8 cellular contexts compared by ENCODE assay signal in the genomic region with DNA sequence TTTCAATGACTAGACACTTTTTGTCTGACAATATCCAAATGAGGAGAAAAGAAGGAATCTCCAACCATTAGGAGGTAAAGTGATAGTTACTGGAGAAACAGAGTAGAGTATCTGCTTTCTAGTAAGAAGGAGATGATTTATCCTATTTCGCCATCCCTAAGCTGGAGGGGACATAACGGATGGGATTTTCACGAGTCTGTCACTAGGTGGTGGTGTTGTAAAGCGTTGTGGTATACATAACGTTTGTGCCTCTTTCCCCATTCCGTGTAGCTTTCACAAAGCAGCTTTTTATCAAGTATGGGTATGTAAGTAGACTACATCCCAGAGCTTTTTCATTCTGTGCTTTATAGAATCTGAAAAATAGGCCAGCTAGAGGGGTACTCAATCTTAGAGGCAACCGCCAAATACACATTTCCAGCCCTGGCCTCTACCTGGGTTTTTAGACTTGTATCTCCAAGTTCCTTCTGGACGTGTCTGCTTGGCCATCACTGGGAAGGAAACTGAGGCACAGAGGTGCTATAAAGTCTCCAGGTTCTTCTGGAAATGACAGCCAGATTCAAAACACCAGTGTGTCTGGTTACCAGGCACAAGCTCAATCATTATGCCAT. TPM values are rescaled to one million over a fixed set of nuclear protein-coding genes. Genes with fewer than 3 reads are reported as not detected.
DNase-seq lines count a peak whose midpoint lies in the region; ATAC-seq and TF ChIP-seq lines count a peak whose summit lies in the region.

No MANE protein-coding gene starts in this region.

- H3K27me3 Mint-ChIP-seq in glutamatergic neuron (ENCODE audit: unreplicated experiment) = peaks cover 2% of the 10 kb centered on the region

- H3K4me1 Mint-ChIP-seq in glutamatergic neuron (ENCODE audit: low read depth, unreplicated experiment) = peaks cover 6% of the 10 kb centered on the region

- DNase-seq in AG09309 (ENCODE audit: low read depth) (peak; percentile 81), LNCaP clone FGC (ENCODE audit: low read depth) (peak; percentile 65), OCI-M1 (lab: John Stamatoyannopoulos, UW) (peak; percentile 80), glutamatergic neuron (no peak), prostate gland (ENCODE audit: low spot score) (peak; percentile 72), cortex of kidney (lab: John Stamatoyannopoulos, UW) (no peak)
- peak; percentile 27 for DNase-seq in activated naive CD4-positive, alpha-beta T cell treated with anti-CD3 and anti-CD28 coated beads, Interleukin-2, amount 50 U/mL, for 16 hours

- H3K27ac Mint-ChIP-seq in glutamatergic neuron (ENCODE audit: unreplicated experiment) = no peak overlapping the region

- ATAC-seq in GM18517 (IDR thresholded peaks at IDR 0.05; ENCODE audit: unreplicated experiment) = peak; percentile 69

- no peaks in the 10 kb centered on the region for H3K9me3 Mint-ChIP-seq in glutamatergic neuron (ENCODE audit: unreplicated experiment)

- no peaks in the 10 kb centered on the region for H3K4me1 ChIP-seq in prostate gland (replicated peaks)

- intact Hi-C loops in prostate gland (cut with DNase I) = loop anchor here (1.0 to 10.0 kb wide), 3 partner anchors 177 to 499 kb away; no protein-coding TSS in a partner anchor

- no peaks in the 10 kb centered on the region for H3K9me3 ChIP-seq in prostate gland

- no peak for TF ChIP-seq POLR2A in prostate gland (IDR thresholded peaks at IDR 0.05)

- no peak overlapping the region for H3K4me3 Mint-ChIP-seq in glutamatergic neuron (ENCODE audit: unreplicated experiment)

- H3K36me3 Mint-ChIP-seq in glutamatergic neuron (ENCODE audit: unreplicated experiment) = no peaks in the 10 kb centered on the region

- H3K4me3 ChIP-seq in AG09309 (ENCODE audit: control insufficient read depth, low read depth, low read length) (no peak overlapping the region), LNCaP clone FGC (ENCODE audit: low read depth, low read length) (no peak overlapping the region), prostate gland (no peak overlapping the region)

- H3K27me3 ChIP-seq in prostate gland (replicated peaks; ENCODE audit: insufficient read depth) = no peaks in the 10 kb centered on the region

- no peaks in the 10 kb centered on the region for H3K36me3 ChIP-seq in prostate gland

- 17% methylated on average over 8 of the region's 8 CpGs for WGBS in prostate gland

- peak; percentile 81 for TF ChIP-seq CTCF in AG09309 (IDR thresholded peaks at IDR 0.05; ENCODE audit: control insufficient read depth, insufficient read depth, low read depth, low read length, missing control alignments)
- TF ChIP-seq CTCF in LNCaP clone FGC (IDR thresholded peaks at IDR 0.05; ENCODE audit: control insufficient read depth, extremely low read depth, insufficient read depth) = peak; percentile 87
- TF ChIP-seq CTCF in glutamatergic neuron (IDR thresholded peaks at IDR 0.05; ENCODE audit: partially characterized antibody, unreplicated experiment) = peak; percentile 59
- TF ChIP-seq CTCF in prostate gland (IDR thresholded peaks at IDR 0.05) = peak in 3 of 4 experiments; percentile 78 to 87 (median 86)

- no peak overlapping the region for H3K27ac ChIP-seq in prostate gland

RNA-seq across cellular contexts. Expression of a gene that starts 33.3 kb away (rescaled TPM):
- not detected for total RNA-seq in glutamatergic neuron (ENCODE audit: unreplicated experiment)
- total RNA-seq in prostate gland = 10 to 100 TPM; 19.4 to 63.6 TPM

Comparison
In these comparisons a context has a peak if more than half of its experiments do, and no peak if none do; other contexts are left out.
1. DNase-seq: peak in AG09309 (single experiment), LNCaP clone FGC (single experiment), OCI-M1 (single experiment), activated naive CD4-positive, alpha-beta T cell treated with anti-CD3 and anti-CD28 coated beads, Interleukin-2, amount 50 U/mL, for 16 hours (single experiment) and prostate gland (single experiment); none in glutamatergic neuron (single experiment) and cortex of kidney (single experiment).
2. RNA of a gene that starts 33.3 kb away (total RNA-seq): 19.4 to 63.6 TPM in prostate gland; not detected in glutamatergic neuron (single experiment); every median in the first group is over 10 times any median in the second.
3. Peak in every context shown above with its lines, with median percentiles within 50 percentile points of each other: CTCF ChIP-seq.